11 cellular contexts compared by ENCODE assay signal in genomic region chr18:75070235-75070624, GRCh38.
DNase-seq lines count a peak whose midpoint lies in the region; ATAC-seq and TF ChIP-seq lines count a peak whose summit lies in the region.
"Had no signal": no experiment of that assay in that cellular context is flagged by ENCODE, and none has a peak within 500 bp of the region (broad histone marks: within the 10 kb centered on the region; RNA-seq: fewer than 3 reads in every experiment).

No MANE protein-coding gene starts in this region.

- no peak for ATAC-seq in activated naive CD4-positive, alpha-beta T cell treated with anti-CD3 and anti-CD28 coated beads, Interleukin-2, amount 50 U/mL, for 72 hours
- ATAC-seq in right lobe of liver, result no peak
- no peak for ATAC-seq in GM19328 (IDR thresholded peaks at IDR 0.05; ENCODE audit: unreplicated experiment)

- H3K4me1 ChIP-seq in right lobe of liver (no peaks in the 10 kb centered on the region), tibial nerve (peaks cover 0 to 8% (median 0%) of the 10 kb centered on the region in 4 donors)

- H3K36me3 ChIP-seq in right lobe of liver (no peaks in the 10 kb centered on the region), tibial nerve (peaks cover 0 to 6% (median 0%) of the 10 kb centered on the region in 3 donors)

- H3K9me3 ChIP-seq in right lobe of liver, result no peaks in the 10 kb centered on the region
- H3K9me3 ChIP-seq in tibial nerve, result peaks cover 0 to 66% (median 0%) of the 10 kb centered on the region in 4 donors

- H3K4me1 Mint-ChIP-seq in activated naive CD4-positive, alpha-beta T cell treated with anti-CD3 and anti-CD28 coated beads for 36 hours (ENCODE audit: low read depth), result peaks cover 31% of the 10 kb centered on the region

- no peak for TF ChIP-seq POLR2A in right lobe of liver (IDR thresholded peaks at IDR 0.05)
- no peak for TF ChIP-seq POLR2A in tibial nerve (IDR thresholded peaks at IDR 0.05)

- DNase-seq in activated naive CD4-positive, alpha-beta T cell treated with anti-CD3 and anti-CD28 coated beads for 36 hours, result no peak
- no peak for DNase-seq in activated naive CD4-positive, alpha-beta T cell treated with anti-CD3 and anti-CD28 coated beads, Interleukin-2, amount 50 U/mL, for 16 hours
- no peak for DNase-seq in activated naive CD4-positive, alpha-beta T cell treated with anti-CD3 and anti-CD28 coated beads, Interleukin-2, amount 50 U/mL, for 72 hours (ENCODE audit: low spot score in 2 of 2)
- DNase-seq in right lobe of liver (no peak), tibial nerve (ENCODE audit: low spot score in 2 of 2) (no peak), NCI-H146 (lab: John Stamatoyannopoulos, UW) (no peak), coronary artery (ENCODE audit: low spot score) (no peak)
- DNase-seq: activated gamma-delta T cell, DMS 273 treated with DMSO at 0.1 percent for 48 hours had no signal

- peak overlapping the region; percentile 95 for H3K27ac Mint-ChIP-seq in activated naive CD4-positive, alpha-beta T cell treated with anti-CD3 and anti-CD28 coated beads for 36 hours
- H3K27ac Mint-ChIP-seq in activated naive CD4-positive, alpha-beta T cell treated with anti-CD3 and anti-CD28 coated beads, Interleukin-2, amount 50 U/mL, for 72 hours, result peak overlapping the region; percentile 84 to 97
- H3K27ac Mint-ChIP-seq: progenitor cell of endocrine pancreas had no signal

- H3K4me3 Mint-ChIP-seq in activated naive CD4-positive, alpha-beta T cell treated with anti-CD3 and anti-CD28 coated beads for 36 hours, result no peak overlapping the region

- no peak for TF ChIP-seq CTCF in right lobe of liver (IDR thresholded peaks at IDR 0.05)
- TF ChIP-seq CTCF in tibial nerve (IDR thresholded peaks at IDR 0.05), result no peak
- no peak for TF ChIP-seq CTCF in coronary artery (IDR thresholded peaks at IDR 0.05)

- intact Hi-C loops in activated naive CD4-positive, alpha-beta T cell treated with anti-CD3 and anti-CD28 coated beads for 36 hours (cut with micrococcal nuclease), result loop anchor here (2.0 to 10.0 kb wide), 8 partner anchors 41 to 1422 kb away; partner anchors contain the start of gene CYB5A
- intact Hi-C loops in right lobe of liver (cut with DNase I), result no loop called here

- H3K27me3 ChIP-seq in right lobe of liver (no peaks in the 10 kb centered on the region), tibial nerve (no peaks in the 10 kb centered on the region)

- 78% methylated on average over 8 of the region's 16 CpGs for WGBS in right lobe of liver (ENCODE audit: insufficient coverage, low coverage, low lambda C conversion rate, missing lambda C conversion rate)
- WGBS in tibial nerve, 2 donors, result 80 to 86% methylated on average over 16 of the region's 16 CpGs

- CTCF ChIA-PET in activated naive CD4-positive, alpha-beta T cell treated with anti-CD3 and anti-CD28 coated beads for 36 hours (lab: Charles Lee), result no interaction called here

- peaks cover 8% of the 10 kb centered on the region for H3K36me3 Mint-ChIP-seq in activated naive CD4-positive, alpha-beta T cell treated with anti-CD3 and anti-CD28 coated beads for 36 hours (ENCODE audit: low read depth)
- H3K36me3 Mint-ChIP-seq in activated naive CD4-positive, alpha-beta T cell treated with anti-CD3 and anti-CD28 coated beads, Interleukin-2, amount 50 U/mL, for 72 hours, result peaks cover 18 to 20% of the 10 kb centered on the region in 2 donors

- H3K27me3 Mint-ChIP-seq in activated naive CD4-positive, alpha-beta T cell treated with anti-CD3 and anti-CD28 coated beads for 36 hours (ENCODE audit: low read depth), result no peaks in the 10 kb centered on the region
- H3K27me3 Mint-ChIP-seq: progenitor cell of endocrine pancreas had no signal

- TF ChIP-seq EP300 in tibial nerve (IDR thresholded peaks at IDR 0.05), result no peak

- peak overlapping the region; percentile 31 to 54 (median 40) for H3K27ac ChIP-seq in right lobe of liver
- H3K27ac ChIP-seq in tibial nerve, result peak overlapping the region in 3 of 4 donors; percentile 63 to 76 (median 72)
- H3K27ac ChIP-seq in coronary artery, result peak overlapping the region in 1 of 2 donors; percentile 60

- H3K9me3 Mint-ChIP-seq in activated naive CD4-positive, alpha-beta T cell treated with anti-CD3 and anti-CD28 coated beads for 36 hours, result peaks cover 5% of the 10 kb centered on the region
- peaks cover 11 to 12% of the 10 kb centered on the region in 2 donors for H3K9me3 Mint-ChIP-seq in activated naive CD4-positive, alpha-beta T cell treated with anti-CD3 and anti-CD28 coated beads, Interleukin-2, amount 50 U/mL, for 72 hours

- H3K4me3 ChIP-seq in right lobe of liver, result no peak overlapping the region
- H3K4me3 ChIP-seq in tibial nerve, result no peak overlapping the region
- no peak overlapping the region for H3K4me3 ChIP-seq in coronary artery
